In genomic region chr7:2886900-2887299, GRCh38 we compare ENCODE assay signal across 8 cellular contexts. TPM values are rescaled to one million over a fixed set of nuclear protein-coding genes. Genes with fewer than 3 reads are reported as not detected.
DNase-seq lines count a peak whose midpoint lies in the region; ATAC-seq and TF ChIP-seq lines count a peak whose summit lies in the region.

No MANE protein-coding gene starts in this region.

- H3K27me3 ChIP-seq in neural progenitor cell: no peaks in the 10 kb centered on the region

- H3K4me3 Mint-ChIP-seq in neural progenitor cell: no peak overlapping the region

- H3K9ac ChIP-seq in neural progenitor cell: no peak overlapping the region

- H3K9me3 ChIP-seq in neural progenitor cell (ENCODE audit: low read depth): no peaks in the 10 kb centered on the region

- H3K4me1 Mint-ChIP-seq in neural progenitor cell: peaks cover 22% of the 10 kb centered on the region

- H3K27me3 Mint-ChIP-seq in neural progenitor cell (ENCODE audit: insufficient read depth, low read depth): peaks cover 9% of the 10 kb centered on the region

- peaks cover 10% of the 10 kb centered on the region for H3K4me1 ChIP-seq in neural progenitor cell

- no peaks in the 10 kb centered on the region for H3K9me3 Mint-ChIP-seq in neural progenitor cell

- H3K79me2 ChIP-seq in neural progenitor cell (ENCODE audit: low read depth): no peaks in the 10 kb centered on the region

- H3K4me3 ChIP-seq in fibroblast of mammary gland (ENCODE audit: control insufficient read depth, low read depth, low read length): no peak overlapping the region
- H3K4me3 ChIP-seq in neural progenitor cell: no peak overlapping the region

- intact Hi-C loops in posterior vena cava (cut with DNase I): loop anchor here in 1 of 2 donors (10.0 kb wide), 1 partner anchor 268 kb away; no protein-coding TSS in a partner anchor

- H3F3A ChIP-seq in neural progenitor cell (ENCODE audit: low read depth): peaks cover 2% of the 10 kb centered on the region

- H3K36me3 Mint-ChIP-seq in neural progenitor cell: no peaks in the 10 kb centered on the region

- H3K4me2 ChIP-seq in neural progenitor cell: no peak overlapping the region

- no peaks in the 10 kb centered on the region for H4K20me1 ChIP-seq in neural progenitor cell (ENCODE audit: low read depth)

- DNase-seq in G401 (ENCODE audit: low spot score) (peak; percentile 31), HT1080 (ENCODE audit: low read depth) (peak; percentile 68), NOMO-1 (lab: John Stamatoyannopoulos, UW; ENCODE audit: unreplicated experiment in 2 of 2) (peak; percentile 31 to 36), fibroblast of mammary gland (ENCODE audit: low read depth) (peak; percentile 84), neural progenitor cell (ENCODE audit: low spot score) (peak; percentile 84), posterior vena cava (ENCODE audit: low spot score) (no peak)
- DNase-seq in activated T-cell treated with anti-CD3 and anti-CD28 coated beads, Interleukin-2, amount 50 U/mL, for 1 hour: peak; percentile 30

- H2AFZ ChIP-seq in neural progenitor cell (replicated peaks): peak overlapping the region; percentile 72

- no peak for ATAC-seq in HG02852 (IDR thresholded peaks at IDR 0.05; ENCODE audit: unreplicated experiment)

- TF ChIP-seq CTCF in fibroblast of mammary gland (conservative IDR thresholded peaks at IDR 0.05; ENCODE audit: control insufficient read depth, insufficient read depth, low read depth, low read length): peak; percentile 93
- TF ChIP-seq CTCF in neural progenitor cell (IDR thresholded peaks at IDR 0.05): peak; percentile 88

- no peaks in the 10 kb centered on the region for H3K36me3 ChIP-seq in neural progenitor cell

- H3K27ac ChIP-seq in neural progenitor cell: no peak overlapping the region

- H3K27ac Mint-ChIP-seq in neural progenitor cell: peak overlapping the region; percentile 19

- in situ Hi-C loops in G401 (cut with HindIII; ENCODE audit: low sequenced_read_pairs): no loop called here

RNA-seq across cellular contexts. Expression of gene GNA12, which starts 42.8 kb away (rescaled TPM):
- total RNA-seq in G401 (2014; rRNA removed; shearing (Covaris generic)): 17.7 and 18.2 TPM in 2 replicates
- 10.1 and 25.1 TPM in 2 replicates for total RNA-seq in HT1080 (2014; rRNA removed; shearing (Covaris generic))
- 54.8 and 66.0 TPM in 2 replicates for polyA plus RNA-seq in HT1080 (2015; cell fraction: cytosol; rRNA removed)
- polyA plus RNA-seq in HT1080 (2015; cell fraction: nucleus; rRNA removed): 25.6 and 26.7 TPM in 2 replicates
- total RNA-seq in neural progenitor cell (ENCODE audit: low replicate concordance) (32.2 and 34.7 TPM in 2 replicates), posterior vena cava (10 to 100 TPM; 59.8 to 65.8 TPM)
